Comparison of ENCODE assay signal across 1 cellular context in the genomic region with DNA sequence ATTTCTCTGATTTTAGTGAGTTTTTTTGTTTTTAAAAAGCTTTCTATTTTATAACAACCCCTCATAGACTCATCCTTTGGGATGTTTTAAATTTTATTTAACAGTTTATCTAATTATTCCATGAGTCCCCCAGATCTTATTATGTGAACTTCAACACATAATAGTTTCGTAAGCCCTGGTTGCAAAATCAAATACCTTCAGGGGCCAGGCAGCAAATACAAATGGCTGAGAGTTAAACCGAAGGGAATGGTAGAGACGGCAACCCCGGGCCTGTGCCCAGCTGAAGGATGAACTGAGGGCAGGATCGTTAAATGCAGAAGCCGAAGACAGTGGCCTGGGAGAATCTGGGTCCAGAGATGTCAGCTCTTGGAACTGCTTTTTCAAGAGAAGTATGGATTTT.
TF ChIP-seq lines count a peak whose summit lies in the region.

No MANE protein-coding gene starts in this region.

TF ChIP-seq in HepG2, 621 proteins besides CTCF, POLR2A, EP300 and RAD21 (continued from another document and continues in another):
- TF ChIP-seq, protein P1, sequence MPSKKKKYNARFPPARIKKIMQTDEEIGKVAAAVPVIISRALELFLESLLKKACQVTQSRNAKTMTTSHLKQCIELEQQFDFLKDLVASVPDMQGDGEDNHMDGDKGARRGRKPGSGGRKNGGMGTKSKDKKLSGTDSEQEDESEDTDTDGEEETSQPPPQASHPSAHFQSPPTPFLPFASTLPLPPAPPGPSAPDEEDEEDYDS (CRISPR knock-in tag; IDR thresholded peaks at IDR 0.05), result no peak
- TF ChIP-seq CEBPB (IDR thresholded peaks at IDR 0.05; ENCODE audit: borderline replicate concordance, low read depth, low read length) (peak; percentile 81), FOXP1 (IDR thresholded peaks at IDR 0.05) (no peak), FOXP1 (CRISPR knock-in tag; IDR thresholded peaks at IDR 0.05) (no peak), SMARCE1 (IDR thresholded peaks at IDR 0.05; ENCODE audit: borderline replicate concordance) (no peak), ZSCAN31 (CRISPR knock-in tag; IDR thresholded peaks at IDR 0.05; ENCODE audit: low read depth) (no peak), HNF4A (CRISPR knock-in tag; IDR thresholded peaks at IDR 0.05) (peak; percentile 55), ZNF850 (CRISPR knock-in tag; conservative IDR thresholded peaks at IDR 0.05) (no peak), SOX13 (IDR thresholded peaks at IDR 0.05) (no peak), SOX13 (CRISPR knock-in tag; conservative IDR thresholded peaks at IDR 0.05 in 1 of 2, IDR thresholded peaks at IDR 0.05 in 1 of 2) (peak in 1 of 2 experiments; percentile 35; a peak in 1 of 4 replicates), TEAD3 (CRISPR knock-in tag; optimal IDR thresholded peaks at IDR 0.05; ENCODE audit: borderline replicate concordance) (peak; percentile 70), ZNF652 (CRISPR knock-in tag; IDR thresholded peaks at IDR 0.05; ENCODE audit: borderline replicate concordance, low read depth) (no peak), CBX1 (IDR thresholded peaks at IDR 0.05; ENCODE audit: low read depth) (no peak), NFKBIZ (CRISPR knock-in tag; IDR thresholded peaks at IDR 0.05) (no peak), SALL1 (CRISPR knock-in tag; IDR thresholded peaks at IDR 0.05) (no peak), ZNF644 (CRISPR knock-in tag; IDR thresholded peaks at IDR 0.05; ENCODE audit: low read depth) (0 out of 2 replicates have a peak, but pooled peaks have one; percentile 40), ZNF205 (CRISPR knock-in tag; IDR thresholded peaks at IDR 0.05) (no peak), ZFP90 (CRISPR knock-in tag; IDR thresholded peaks at IDR 0.05; ENCODE audit: borderline replicate concordance) (no peak), NCOR1 (IDR thresholded peaks at IDR 0.05; ENCODE audit: borderline replicate concordance, low read length) (peak; percentile 62; the same call in 1 of the 2 replicates), SAP130 (CRISPR knock-in tag; IDR thresholded peaks at IDR 0.05; ENCODE audit: low read depth) (peak; percentile 19; the same call in 1 of the 2 replicates), ZSCAN20 (CRISPR knock-in tag; IDR thresholded peaks at IDR 0.05; ENCODE audit: borderline replicate concordance) (no peak), HNRNPLL (IDR thresholded peaks at IDR 0.05; ENCODE audit: low read depth, low read length, poor library complexity, severe bottlenecking) (no peak), MLLT10 (CRISPR knock-in tag; IDR thresholded peaks at IDR 0.05) (no peak), PPARG (CRISPR knock-in tag; conservative IDR thresholded peaks at IDR 0.05) (peak; percentile 77; the same call in 1 of the 2 replicates), BHLHE40 (IDR thresholded peaks at IDR 0.05; ENCODE audit: low read length) (no peak), MAFF (IDR thresholded peaks at IDR 0.05; ENCODE audit: low read depth, low read length) (no peak), NFIB (CRISPR knock-in tag; IDR thresholded peaks at IDR 0.05; ENCODE audit: borderline replicate concordance) (no peak), ZFP41 (CRISPR knock-in tag; IDR thresholded peaks at IDR 0.05; ENCODE audit: borderline replicate concordance) (no peak), GATA4 (IDR thresholded peaks at IDR 0.05; ENCODE audit: borderline replicate concordance, low read depth) (no peak), MIER2 (CRISPR knock-in tag; IDR thresholded peaks at IDR 0.05) (no peak), ZNF12 (CRISPR knock-in tag; IDR thresholded peaks at IDR 0.05) (no peak), NFYC (CRISPR knock-in tag; IDR thresholded peaks at IDR 0.05) (no peak), TGIF2 (CRISPR knock-in tag; IDR thresholded peaks at IDR 0.05) (no peak), SNAI1 (CRISPR knock-in tag; IDR thresholded peaks at IDR 0.05; ENCODE audit: borderline replicate concordance) (no peak), ZNF83 (CRISPR knock-in tag; IDR thresholded peaks at IDR 0.05; ENCODE audit: borderline replicate concordance) (no peak), ZNF558 (CRISPR knock-in tag; IDR thresholded peaks at IDR 0.05; ENCODE audit: borderline replicate concordance) (no peak)
- TF ChIP-seq, protein P2, sequence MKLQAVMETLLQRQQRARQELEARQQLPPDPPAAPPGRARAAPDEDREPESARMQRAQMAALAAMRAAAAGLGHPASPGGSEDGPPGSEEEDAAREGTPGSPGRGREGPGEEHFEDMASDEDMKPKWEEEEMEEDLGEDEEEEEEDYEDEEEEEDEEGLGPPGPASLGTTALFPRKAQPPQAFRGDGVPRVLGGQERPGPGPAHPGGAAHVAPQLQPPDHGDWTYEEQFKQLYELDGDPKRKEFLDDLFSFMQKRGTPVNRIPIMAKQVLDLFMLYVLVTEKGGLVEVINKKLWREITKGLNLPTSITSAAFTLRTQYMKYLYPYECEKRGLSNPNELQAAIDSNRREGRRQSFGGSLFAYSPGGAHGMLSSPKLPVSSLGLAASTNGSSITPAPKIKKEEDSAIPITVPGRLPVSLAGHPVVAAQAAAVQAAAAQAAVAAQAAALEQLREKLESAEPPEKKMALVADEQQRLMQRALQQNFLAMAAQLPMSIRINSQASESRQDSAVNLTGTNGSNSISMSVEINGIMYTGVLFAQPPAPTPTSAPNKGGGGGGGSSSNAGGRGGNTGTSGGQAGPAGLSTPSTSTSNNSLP (IDR thresholded peaks at IDR 0.05; ENCODE audit: low read depth, low read length), result peak; percentile 69
- TF ChIP-seq, protein P3, sequence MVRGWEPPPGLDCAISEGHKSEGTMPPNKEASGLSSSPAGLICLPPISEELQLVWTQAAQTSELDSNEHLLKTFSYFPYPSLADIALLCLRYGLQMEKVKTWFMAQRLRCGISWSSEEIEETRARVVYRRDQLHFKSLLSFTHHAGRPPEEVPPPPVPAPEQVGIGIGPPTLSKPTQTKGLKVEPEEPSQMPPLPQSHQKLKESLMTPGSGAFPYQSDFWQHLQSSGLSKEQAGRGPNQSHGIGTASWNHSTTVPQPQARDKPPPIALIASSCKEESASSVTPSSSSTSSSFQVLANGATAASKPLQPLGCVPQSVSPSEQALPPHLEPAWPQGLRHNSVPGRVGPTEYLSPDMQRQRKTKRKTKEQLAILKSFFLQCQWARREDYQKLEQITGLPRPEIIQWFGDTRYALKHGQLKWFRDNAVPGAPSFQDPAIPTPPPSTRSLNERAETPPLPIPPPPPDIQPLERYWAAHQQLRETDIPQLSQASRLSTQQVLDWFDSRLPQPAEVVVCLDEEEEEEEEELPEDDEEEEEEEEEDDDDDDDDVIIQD (CRISPR knock-in tag; IDR thresholded peaks at IDR 0.05; ENCODE audit: low read depth), result no peak
- TF ChIP-seq, protein P4, sequence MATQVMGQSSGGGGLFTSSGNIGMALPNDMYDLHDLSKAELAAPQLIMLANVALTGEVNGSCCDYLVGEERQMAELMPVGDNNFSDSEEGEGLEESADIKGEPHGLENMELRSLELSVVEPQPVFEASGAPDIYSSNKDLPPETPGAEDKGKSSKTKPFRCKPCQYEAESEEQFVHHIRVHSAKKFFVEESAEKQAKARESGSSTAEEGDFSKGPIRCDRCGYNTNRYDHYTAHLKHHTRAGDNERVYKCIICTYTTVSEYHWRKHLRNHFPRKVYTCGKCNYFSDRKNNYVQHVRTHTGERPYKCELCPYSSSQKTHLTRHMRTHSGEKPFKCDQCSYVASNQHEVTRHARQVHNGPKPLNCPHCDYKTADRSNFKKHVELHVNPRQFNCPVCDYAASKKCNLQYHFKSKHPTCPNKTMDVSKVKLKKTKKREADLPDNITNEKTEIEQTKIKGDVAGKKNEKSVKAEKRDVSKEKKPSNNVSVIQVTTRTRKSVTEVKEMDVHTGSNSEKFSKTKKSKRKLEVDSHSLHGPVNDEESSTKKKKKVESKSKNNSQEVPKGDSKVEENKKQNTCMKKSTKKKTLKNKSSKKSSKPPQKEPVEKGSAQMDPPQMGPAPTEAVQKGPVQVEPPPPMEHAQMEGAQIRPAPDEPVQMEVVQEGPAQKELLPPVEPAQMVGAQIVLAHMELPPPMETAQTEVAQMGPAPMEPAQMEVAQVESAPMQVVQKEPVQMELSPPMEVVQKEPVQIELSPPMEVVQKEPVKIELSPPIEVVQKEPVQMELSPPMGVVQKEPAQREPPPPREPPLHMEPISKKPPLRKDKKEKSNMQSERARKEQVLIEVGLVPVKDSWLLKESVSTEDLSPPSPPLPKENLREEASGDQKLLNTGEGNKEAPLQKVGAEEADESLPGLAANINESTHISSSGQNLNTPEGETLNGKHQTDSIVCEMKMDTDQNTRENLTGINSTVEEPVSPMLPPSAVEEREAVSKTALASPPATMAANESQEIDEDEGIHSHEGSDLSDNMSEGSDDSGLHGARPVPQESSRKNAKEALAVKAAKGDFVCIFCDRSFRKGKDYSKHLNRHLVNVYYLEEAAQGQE (IDR thresholded peaks at IDR 0.05; ENCODE audit: borderline replicate concordance in 1 of 2, low read depth in 1 of 2, low read length in 2 of 2), result no peak
- TF ChIP-seq, protein P5, sequence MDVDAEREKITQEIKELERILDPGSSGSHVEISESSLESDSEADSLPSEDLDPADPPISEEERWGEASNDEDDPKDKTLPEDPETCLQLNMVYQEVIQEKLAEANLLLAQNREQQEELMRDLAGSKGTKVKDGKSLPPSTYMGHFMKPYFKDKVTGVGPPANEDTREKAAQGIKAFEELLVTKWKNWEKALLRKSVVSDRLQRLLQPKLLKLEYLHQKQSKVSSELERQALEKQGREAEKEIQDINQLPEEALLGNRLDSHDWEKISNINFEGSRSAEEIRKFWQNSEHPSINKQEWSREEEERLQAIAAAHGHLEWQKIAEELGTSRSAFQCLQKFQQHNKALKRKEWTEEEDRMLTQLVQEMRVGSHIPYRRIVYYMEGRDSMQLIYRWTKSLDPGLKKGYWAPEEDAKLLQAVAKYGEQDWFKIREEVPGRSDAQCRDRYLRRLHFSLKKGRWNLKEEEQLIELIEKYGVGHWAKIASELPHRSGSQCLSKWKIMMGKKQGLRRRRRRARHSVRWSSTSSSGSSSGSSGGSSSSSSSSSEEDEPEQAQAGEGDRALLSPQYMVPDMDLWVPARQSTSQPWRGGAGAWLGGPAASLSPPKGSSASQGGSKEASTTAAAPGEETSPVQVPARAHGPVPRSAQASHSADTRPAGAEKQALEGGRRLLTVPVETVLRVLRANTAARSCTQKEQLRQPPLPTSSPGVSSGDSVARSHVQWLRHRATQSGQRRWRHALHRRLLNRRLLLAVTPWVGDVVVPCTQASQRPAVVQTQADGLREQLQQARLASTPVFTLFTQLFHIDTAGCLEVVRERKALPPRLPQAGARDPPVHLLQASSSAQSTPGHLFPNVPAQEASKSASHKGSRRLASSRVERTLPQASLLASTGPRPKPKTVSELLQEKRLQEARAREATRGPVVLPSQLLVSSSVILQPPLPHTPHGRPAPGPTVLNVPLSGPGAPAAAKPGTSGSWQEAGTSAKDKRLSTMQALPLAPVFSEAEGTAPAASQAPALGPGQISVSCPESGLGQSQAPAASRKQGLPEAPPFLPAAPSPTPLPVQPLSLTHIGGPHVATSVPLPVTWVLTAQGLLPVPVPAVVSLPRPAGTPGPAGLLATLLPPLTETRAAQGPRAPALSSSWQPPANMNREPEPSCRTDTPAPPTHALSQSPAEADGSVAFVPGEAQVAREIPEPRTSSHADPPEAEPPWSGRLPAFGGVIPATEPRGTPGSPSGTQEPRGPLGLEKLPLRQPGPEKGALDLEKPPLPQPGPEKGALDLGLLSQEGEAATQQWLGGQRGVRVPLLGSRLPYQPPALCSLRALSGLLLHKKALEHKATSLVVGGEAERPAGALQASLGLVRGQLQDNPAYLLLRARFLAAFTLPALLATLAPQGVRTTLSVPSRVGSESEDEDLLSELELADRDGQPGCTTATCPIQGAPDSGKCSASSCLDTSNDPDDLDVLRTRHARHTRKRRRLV (CRISPR knock-in tag; IDR thresholded peaks at IDR 0.05), result no peak
- TF ChIP-seq, protein P6, sequence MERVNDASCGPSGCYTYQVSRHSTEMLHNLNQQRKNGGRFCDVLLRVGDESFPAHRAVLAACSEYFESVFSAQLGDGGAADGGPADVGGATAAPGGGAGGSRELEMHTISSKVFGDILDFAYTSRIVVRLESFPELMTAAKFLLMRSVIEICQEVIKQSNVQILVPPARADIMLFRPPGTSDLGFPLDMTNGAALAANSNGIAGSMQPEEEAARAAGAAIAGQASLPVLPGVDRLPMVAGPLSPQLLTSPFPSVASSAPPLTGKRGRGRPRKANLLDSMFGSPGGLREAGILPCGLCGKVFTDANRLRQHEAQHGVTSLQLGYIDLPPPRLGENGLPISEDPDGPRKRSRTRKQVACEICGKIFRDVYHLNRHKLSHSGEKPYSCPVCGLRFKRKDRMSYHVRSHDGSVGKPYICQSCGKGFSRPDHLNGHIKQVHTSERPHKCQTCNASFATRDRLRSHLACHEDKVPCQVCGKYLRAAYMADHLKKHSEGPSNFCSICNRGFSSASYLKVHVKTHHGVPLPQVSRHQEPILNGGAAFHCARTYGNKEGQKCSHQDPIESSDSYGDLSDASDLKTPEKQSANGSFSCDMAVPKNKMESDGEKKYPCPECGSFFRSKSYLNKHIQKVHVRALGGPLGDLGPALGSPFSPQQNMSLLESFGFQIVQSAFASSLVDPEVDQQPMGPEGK (CRISPR knock-in tag; IDR thresholded peaks at IDR 0.05), result 0 out of 2 replicates have a peak, but pooled peaks have one; percentile 28
- TF ChIP-seq, protein P7, sequence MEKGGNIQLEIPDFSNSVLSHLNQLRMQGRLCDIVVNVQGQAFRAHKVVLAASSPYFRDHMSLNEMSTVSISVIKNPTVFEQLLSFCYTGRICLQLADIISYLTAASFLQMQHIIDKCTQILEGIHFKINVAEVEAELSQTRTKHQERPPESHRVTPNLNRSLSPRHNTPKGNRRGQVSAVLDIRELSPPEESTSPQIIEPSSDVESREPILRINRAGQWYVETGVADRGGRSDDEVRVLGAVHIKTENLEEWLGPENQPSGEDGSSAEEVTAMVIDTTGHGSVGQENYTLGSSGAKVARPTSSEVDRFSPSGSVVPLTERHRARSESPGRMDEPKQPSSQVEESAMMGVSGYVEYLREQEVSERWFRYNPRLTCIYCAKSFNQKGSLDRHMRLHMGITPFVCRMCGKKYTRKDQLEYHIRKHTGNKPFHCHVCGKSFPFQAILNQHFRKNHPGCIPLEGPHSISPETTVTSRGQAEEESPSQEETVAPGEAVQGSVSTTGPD (CRISPR knock-in tag; IDR thresholded peaks at IDR 0.05), result no peak
